Comparison of ENCODE assay signal across 31 cellular contexts in the genomic region with DNA sequence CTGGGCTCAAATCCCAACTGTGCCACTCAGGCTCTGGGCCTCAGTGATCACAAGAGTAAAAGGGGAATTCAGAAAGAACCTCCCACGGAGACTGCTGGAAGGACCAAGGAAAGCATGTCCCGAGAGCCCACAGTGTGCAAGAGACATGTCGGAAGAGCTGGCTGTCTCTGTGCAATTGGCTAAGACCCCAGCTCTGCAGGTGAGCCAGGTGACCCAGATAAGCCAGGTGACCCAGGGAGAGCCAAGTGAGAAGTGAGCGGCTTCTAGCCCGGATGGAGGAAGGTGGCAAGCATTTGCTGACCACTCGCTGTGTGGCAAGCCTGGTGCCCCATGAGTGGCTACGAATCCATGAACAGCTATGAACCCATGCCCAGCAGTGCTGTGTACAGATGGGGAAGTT. TPM values are rescaled to one million over a fixed set of nuclear protein-coding genes. Genes with fewer than 3 reads are reported as not detected.
"Had no signal": no experiment of that assay in that cellular context is flagged by ENCODE, and none has a peak within 500 bp of the region (broad histone marks: within the 10 kb centered on the region; RNA-seq: fewer than 3 reads in every experiment).

No MANE protein-coding gene starts in this region.

- H3K36me3 ChIP-seq: adrenal gland, gastroesophageal sphincter, spleen, uterus, WERI-Rb-1 had no signal

- DNase-seq: activated CD4-positive, alpha-beta memory T cell treated with anti-CD3 and anti-CD28 coated beads for 36 hours; activated CD4-positive, alpha-beta T cell treated with anti-CD3 and anti-CD28 coated beads, Interleukin-2, amount 10 ng/mL, durations not matched to agents 24 days and 14 days; activated CD4-positive, CD25-positive, alpha-beta regulatory T cell treated with anti-CD3 and anti-CD28 coated beads, Interleukin-2, amount 50 U/mL, for 72 hours; activated CD8-positive, alpha-beta memory T cell treated with anti-CD3 and anti-CD28 coated beads, Interleukin-2, amount 50 U/mL, for 4 hours; activated effector memory CD4-positive, alpha-beta T cell treated with anti-CD3 and anti-CD28 coated beads, Interleukin-2, amount 50 U/mL, for 16 hours; activated naive CD4-positive, alpha-beta T cell treated with anti-CD3 and anti-CD28 coated beads for 36 hours; activated naive CD8-positive, alpha-beta T cell treated with anti-CD3 and anti-CD28 coated beads for 36 hours; activated T-cell treated with anti-CD3 and anti-CD28 coated beads, Interleukin-2, amount 50 U/mL, for 1 hour; adrenal gland; aorta; body of pancreas; cortex of kidney; effector memory CD8-positive, alpha-beta T cell; islet precursor cell; left ventricle myocardium superior; naive B cell; nephron progenitor cell; spleen; stimulated activated CD4-positive, alpha-beta T cell treated with anti-CD3 and anti-CD28 coated beads, Interleukin-2, amount 100 ng/mL, for 48 hours; stimulated activated naive CD8-positive, alpha-beta T cell treated with anti-CD3 and anti-CD28 coated beads, Interleukin-15, Interleukin-2, amounts not matched to agents 100 U/mL and 50 U/mL, for 24 hours; T-helper 17 cell; T1000; testis; uterus; WERI-Rb-1 had no signal

- H3K79me2 ChIP-seq: hepatocyte had no signal

- H3K27me3 ChIP-seq: adrenal gland, body of pancreas, gastroesophageal sphincter, hepatocyte, testis, uterus had no signal

- H3K27ac ChIP-seq: body of pancreas, gastroesophageal sphincter, hepatocyte, spleen, testis, uterus, WERI-Rb-1 had no signal

- H3K4me2 ChIP-seq: hepatocyte had no signal

- H3K4me3 ChIP-seq: adrenal gland, body of pancreas, gastroesophageal sphincter, hepatocyte, spleen, testis, uterus had no signal

- H2AFZ ChIP-seq: hepatocyte had no signal

- H3K9me3 ChIP-seq: adrenal gland, body of pancreas, gastroesophageal sphincter, spleen, testis, uterus had no signal

- ATAC-seq: body of pancreas; effector memory CD8-positive, alpha-beta T cell; gastroesophageal sphincter; left ventricle myocardium superior; right cardiac atrium; stimulated activated naive CD8-positive, alpha-beta T cell treated with anti-CD3 and anti-CD28 coated beads, Interleukin-15, Interleukin-2, amounts not matched to agents 100 U/mL and 50 U/mL, for 24 hours; T-helper 17 cell had no signal

RNA-seq across cellular contexts. Expression of a gene that starts 59.1 kb away (rescaled TPM):
- total RNA-seq: activated CD4-positive, alpha-beta memory T cell treated with anti-CD3 and anti-CD28 coated beads for 36 hours; activated CD4-positive, alpha-beta T cell treated with anti-CD3 and anti-CD28 coated beads, Interleukin-2, amount 10 ng/mL, durations not matched to agents 24 days and 14 days; activated CD8-positive, alpha-beta memory T cell treated with anti-CD3 and anti-CD28 coated beads for 36 hours; activated naive CD4-positive, alpha-beta T cell treated with anti-CD3 and anti-CD28 coated beads for 36 hours; activated naive CD8-positive, alpha-beta T cell treated with anti-CD3 and anti-CD28 coated beads for 36 hours; activated T-helper 1 cell treated with anti-CD3 and anti-CD28 coated beads, Interleukin-12 subunit alpha, Interleukin-12 subunit beta, Interleukin-2, Interleukin-4 antibody, amounts not matched to agents 30 ng/mL and 10 ng/mL and 1 ng/mL, durations not matched to agents 14 hours and 24 hours and 36 hours; endothelial cell of umbilical vein had no signal
